8 cellular contexts compared by ENCODE assay signal in genomic region chr6:41846666-41847237, GRCh38. TPM values are rescaled to one million over a fixed set of nuclear protein-coding genes. Genes with fewer than 3 reads are reported as not detected.
DNase-seq lines count a peak whose midpoint lies in the region; ATAC-seq and TF ChIP-seq lines count a peak whose summit lies in the region.

No MANE protein-coding gene starts in this region.

- H3K36me3 ChIP-seq in A673 (ENCODE audit: insufficient read depth, low read length, poor library complexity, severe bottlenecking), result no peaks in the 10 kb centered on the region
- no peaks in the 10 kb centered on the region for H3K36me3 ChIP-seq in adipocyte (ENCODE audit: control insufficient read depth, insufficient read depth, low read length, severe bottlenecking)
- H3K36me3 ChIP-seq in skeletal muscle satellite cell (ENCODE audit: insufficient read depth, low read length), result no peaks in the 10 kb centered on the region

- BruUV-seq in A673 (replicated peaks; lab: Mats Ljungman, UMichigan), result no TSS peak

- no peak overlapping the region for H3K4me3 ChIP-seq in A673 (ENCODE audit: low read depth, low read length, poor library complexity, severe bottlenecking)
- no peak overlapping the region for H3K4me3 ChIP-seq in adipocyte (ENCODE audit: low read length)
- H3K4me3 ChIP-seq in skeletal muscle satellite cell (ENCODE audit: low read length), result no peak overlapping the region
- no peak overlapping the region for H3K4me3 ChIP-seq in coronary artery

- peak overlapping the region; percentile 45 for H3K9ac ChIP-seq in adipocyte (ENCODE audit: low read length)
- H3K9ac ChIP-seq in skeletal muscle satellite cell (ENCODE audit: low read depth, low read length), result no peak overlapping the region

- peak; percentile 93 for ATAC-seq in left ventricle myocardium superior

- TF ChIP-seq CTCF in A673 (conservative IDR thresholded peaks at IDR 0.05; ENCODE audit: low read depth, low read length) (peak; percentile 76), GM13977 (IDR thresholded peaks at IDR 0.05; ENCODE audit: extremely low read depth, insufficient read depth, missing control alignments) (peak; percentile 73), coronary artery (IDR thresholded peaks at IDR 0.05) (no peak)

- H3K4me1 ChIP-seq in A673 (ENCODE audit: insufficient read depth, low read length, poor library complexity, severe bottlenecking), result no peaks in the 10 kb centered on the region
- peaks cover 8% of the 10 kb centered on the region for H3K4me1 ChIP-seq in adipocyte (ENCODE audit: control insufficient read depth, insufficient read depth, low read length)
- H3K4me1 ChIP-seq in skeletal muscle satellite cell (ENCODE audit: control insufficient read depth, insufficient read depth, low read length), result peaks cover 6% of the 10 kb centered on the region

- in situ Hi-C loops in GM13977 (cut with MboI; ENCODE audit: low pct_unique_long_range_greater_than_20kb, low sequenced_read_pairs, unreplicated experiment), result loop anchor here (10.0 kb wide), 1 partner anchor 198 kb away; no protein-coding TSS in a partner anchor

- DNase-seq in A673 (ENCODE audit: low spot score) (peak; percentile 77), GM13977 (ENCODE audit: low spot score) (peak; percentile 65), NCI-H1105 treated with DMSO at 0.1 percent for 48 hours (lab: John Stamatoyannopoulos, UW) (peak; percentile 64), T follicular helper cell (ENCODE audit: low read depth) (peak; percentile 28), adipocyte (ENCODE audit: low read depth) (peak; percentile 96), left ventricle myocardium superior (no peak), coronary artery (ENCODE audit: low spot score) (no peak)

- CTCF ChIA-PET in A673 (lab: Charles Lee), result interaction anchor here (1.0 kb wide), 1 partner anchor 198 kb away, joined by 7 read pairs; no protein-coding TSS in a partner anchor

- POLR2A ChIA-PET in A673 (lab: Charles Lee; ENCODE audit: low non-redundant PET), result no interaction called here

- H3K27ac ChIP-seq in A673 (ENCODE audit: low read depth, low read length, poor library complexity, severe bottlenecking) (no peak overlapping the region), coronary artery (no peak overlapping the region)

- H3K4me2 ChIP-seq in skeletal muscle satellite cell (ENCODE audit: low read length), result peak overlapping the region; percentile 22

- H3K27me3 ChIP-seq in A673 (replicated peaks; ENCODE audit: insufficient read depth, low read depth, low read length, poor library complexity) (no peaks in the 10 kb centered on the region), adipocyte (replicated peaks; ENCODE audit: control insufficient read depth, insufficient read depth, low read length) (no peaks in the 10 kb centered on the region), skeletal muscle satellite cell (ENCODE audit: control insufficient read depth, insufficient read depth, low read length) (no peaks in the 10 kb centered on the region)

- intact Hi-C loops in A673 (cut with micrococcal nuclease; ENCODE audit: unreplicated experiment), result loop anchor here (2.0 kb wide), 1 partner anchor 198 kb away; no protein-coding TSS in a partner anchor
- intact Hi-C loops in left ventricle myocardium superior (cut with micrococcal nuclease), result no loop called here

- H3K9me3 ChIP-seq in A673 (ENCODE audit: low read depth, low read length, poor library complexity, severe bottlenecking) (no peaks in the 10 kb centered on the region), adipocyte (ENCODE audit: control insufficient read depth, low read length) (no peaks in the 10 kb centered on the region), skeletal muscle satellite cell (replicated peaks; ENCODE audit: low read length) (no peaks in the 10 kb centered on the region)

RNA-seq across cellular contexts. Expression of gene USP49, which starts 48.4 kb away (rescaled TPM):
- total RNA-seq in A673 (2021), result 10.5 and 13.0 TPM in 2 replicates
- total RNA-seq in left ventricle myocardium superior, result 1.3 TPM
- total RNA-seq in skeletal muscle satellite cell (2012; rRNA removed), result 1.7 and 3.5 TPM in 2 replicates

RNA-seq across cellular contexts. Expression of gene TOMM6, which starts 59.3 kb away (rescaled TPM):
- total RNA-seq in A673 (2021) (197 and 206 TPM in 2 replicates), left ventricle myocardium superior (216 TPM)
- 107 and 158 TPM in 2 replicates for total RNA-seq in skeletal muscle satellite cell (2012; rRNA removed)

Comparison
In these comparisons a context has a peak if more than half of its experiments do, and no peak if none do; other contexts are left out.
1. DNase-seq: peak in A673 (single experiment), GM13977 (single experiment), NCI-H1105 treated with DMSO at 0.1 percent for 48 hours (single experiment), T follicular helper cell (single experiment) and adipocyte (single experiment); none in left ventricle myocardium superior (single experiment) and coronary artery (single experiment).